8 cellular contexts compared by ENCODE assay signal in the genomic region with DNA sequence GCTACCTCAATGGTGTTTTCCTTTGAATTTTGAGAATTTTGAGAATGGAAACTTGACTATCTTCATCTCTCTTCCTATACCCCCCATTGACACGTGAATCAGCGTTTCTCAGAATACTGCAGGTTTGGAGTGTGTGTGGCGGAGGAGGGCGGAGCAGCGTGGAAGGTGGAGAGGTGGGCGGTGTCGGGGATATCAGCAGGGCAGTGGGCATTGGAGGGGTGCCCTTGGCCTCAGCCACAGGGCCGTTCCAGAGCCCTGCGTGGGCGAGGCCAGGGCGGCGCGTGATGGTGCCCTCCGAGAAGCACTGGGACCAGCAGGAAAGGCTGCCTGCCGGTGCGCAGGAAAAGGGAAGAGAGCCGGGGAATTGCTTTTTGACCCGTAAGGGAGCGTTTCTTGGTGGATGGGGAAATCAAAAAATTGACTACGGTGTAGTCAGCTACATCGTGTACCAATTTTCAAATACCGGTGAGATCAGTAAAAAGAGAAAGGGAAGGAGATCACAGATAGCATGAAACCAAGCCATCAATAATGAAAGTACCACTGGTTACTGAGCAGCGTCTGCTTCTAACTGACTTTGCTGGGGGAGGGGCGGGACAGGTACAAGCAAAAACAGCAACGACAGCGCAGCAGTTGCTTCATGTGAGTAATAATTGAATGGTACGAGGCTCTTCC.
DNase-seq lines count a peak whose midpoint lies in the region; ATAC-seq lines count a peak whose summit lies in the region.

No MANE protein-coding gene starts in this region.

- H3K9me3 Mint-ChIP-seq in activated CD4-positive, alpha-beta memory T cell treated with anti-CD3 and anti-CD28 coated beads for 36 hours = peaks cover 4% of the 10 kb centered on the region

- intact Hi-C loops in activated CD4-positive, alpha-beta memory T cell treated with anti-CD3 and anti-CD28 coated beads for 36 hours (cut with micrococcal nuclease) = loop anchor here (1.0 kb wide), 5 partner anchors 15 to 43 kb away; no protein-coding TSS in a partner anchor

- CTCF ChIA-PET in activated CD4-positive, alpha-beta memory T cell treated with anti-CD3 and anti-CD28 coated beads for 36 hours (lab: Charles Lee) = interaction anchor here (0.8 to 1.6 kb wide), 4 partner anchors 9 to 104 kb away, joined by 3 to 4 read pairs (median 3); no protein-coding TSS in a partner anchor

- H3K27me3 ChIP-seq in GM23248 (replicated peaks; ENCODE audit: insufficient read depth) = peaks cover 20% of the 10 kb centered on the region

- no peak overlapping the region for H3K4me2 ChIP-seq in GM23248 (ENCODE audit: unreplicated experiment)

- H3K36me3 Mint-ChIP-seq in activated CD4-positive, alpha-beta memory T cell treated with anti-CD3 and anti-CD28 coated beads for 36 hours = no peaks in the 10 kb centered on the region

- H3K9me2 ChIP-seq in GM23248 (ENCODE audit: insufficient read depth) = no peaks in the 10 kb centered on the region

- peaks cover 30% of the 10 kb centered on the region for H3K4me1 Mint-ChIP-seq in activated CD4-positive, alpha-beta memory T cell treated with anti-CD3 and anti-CD28 coated beads for 36 hours (ENCODE audit: low read depth)

- POLR2A ChIA-PET in activated CD4-positive, alpha-beta memory T cell treated with anti-CD3 and anti-CD28 coated beads for 36 hours (lab: Charles Lee) = interaction anchor here (1.0 to 1.9 kb wide), 6 partner anchors 12 to 17 kb away, joined by 3 to 5 read pairs (median 4); no protein-coding TSS in a partner anchor

- in situ Hi-C loops in GM23248 (cut with MboI) = no loop called here

- no peaks in the 10 kb centered on the region for H3K9me3 ChIP-seq in GM23248 (ENCODE audit: low read depth)

- H3K27ac ChIP-seq in GM23248 = no peak overlapping the region

- H3K27me3 Mint-ChIP-seq in activated CD4-positive, alpha-beta memory T cell treated with anti-CD3 and anti-CD28 coated beads for 36 hours = peaks cover 33% of the 10 kb centered on the region

- no peaks in the 10 kb centered on the region for H4K20me1 ChIP-seq in GM23248 (ENCODE audit: insufficient read depth)

- no peak overlapping the region for H3K4me3 ChIP-seq in GM23248

- no peaks in the 10 kb centered on the region for H3F3A ChIP-seq in GM23248 (ENCODE audit: insufficient read depth)

- H3K4me1 ChIP-seq in GM23248 (ENCODE audit: insufficient read depth) = no peaks in the 10 kb centered on the region

- 60 to 63% methylated on average over 26 to 27 of the region's 27 CpGs for WGBS in GM23248 (ENCODE audit: low coverage in 1 of 2, low lambda C conversion rate in 2 of 2, missing lambda C conversion rate in 2 of 2), 2 experiments

- DNase-seq in activated CD4-positive, alpha-beta memory T cell treated with anti-CD3 and anti-CD28 coated beads for 36 hours = peak; percentile 90
- peak; percentile 36 for DNase-seq in stimulated activated CD4-positive, alpha-beta T cell treated with anti-CD3 and anti-CD28 coated beads, Interleukin-2, amount 100 ng/mL, for 4 hours (ENCODE audit: low read depth)
- DNase-seq in NCI-H1930 (lab: John Stamatoyannopoulos, UW) = no peak
- no peak for DNase-seq in effector CD8-positive, alpha-beta T cell (lab: John Stamatoyannopoulos, UW)
- no peak for DNase-seq in GM23248
- no peak for DNase-seq in HUDEP-2 (lab: John Stamatoyannopoulos, UW; ENCODE audit: unreplicated experiment in 76 of 76)

- no peak overlapping the region for H3K9ac ChIP-seq in GM23248

- H3K27ac Mint-ChIP-seq in activated CD4-positive, alpha-beta memory T cell treated with anti-CD3 and anti-CD28 coated beads for 36 hours = peak overlapping the region; percentile 73

- no peaks in the 10 kb centered on the region for H3K36me3 ChIP-seq in GM23248 (ENCODE audit: low read depth)

- H3K4me3 Mint-ChIP-seq in activated CD4-positive, alpha-beta memory T cell treated with anti-CD3 and anti-CD28 coated beads for 36 hours = peak overlapping the region; percentile 66

- no peak overlapping the region for H2AFZ ChIP-seq in GM23248

- ATAC-seq in GM19023 (IDR thresholded peaks at IDR 0.05; ENCODE audit: unreplicated experiment) = peak; percentile 76
- ATAC-seq in HG03039 (IDR thresholded peaks at IDR 0.05; ENCODE audit: unreplicated experiment) = peak; percentile 69

- H3K79me2 ChIP-seq in GM23248 (ENCODE audit: insufficient read depth) = no peaks in the 10 kb centered on the region

Comparison
In these comparisons a context has a peak if more than half of its experiments do, and no peak if none do; other contexts are left out.
1. DNase-seq: peak in activated CD4-positive, alpha-beta memory T cell treated with anti-CD3 and anti-CD28 coated beads for 36 hours (single experiment) and stimulated activated CD4-positive, alpha-beta T cell treated with anti-CD3 and anti-CD28 coated beads, Interleukin-2, amount 100 ng/mL, for 4 hours (single experiment); none in NCI-H1930 (0 of 2), effector CD8-positive, alpha-beta T cell (single experiment), GM23248 (single experiment) and HUDEP-2 (0 of 76).